10 cellular contexts compared by ENCODE assay signal in the genomic region with DNA sequence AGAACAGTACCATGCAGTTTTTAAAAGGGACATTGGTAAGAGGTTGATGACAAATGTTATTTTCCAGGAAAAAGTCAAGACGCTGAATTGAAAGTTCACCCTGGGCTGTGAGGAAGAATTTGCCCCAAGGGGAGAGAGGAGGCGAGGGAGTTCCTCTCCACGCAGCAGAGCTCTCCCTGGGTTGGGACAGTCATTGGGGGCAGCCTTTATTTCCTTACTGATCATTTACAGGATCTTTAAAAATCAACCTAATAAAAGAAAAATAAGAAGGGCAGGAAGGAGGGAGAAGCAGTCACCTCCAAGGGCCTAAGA. TPM values are rescaled to one million over a fixed set of nuclear protein-coding genes. Genes with fewer than 3 reads are reported as not detected.
A peak's percentile ranks its signal among the peaks of the same experiment; 100 is the strongest.
DNase-seq lines count a peak whose midpoint lies in the region; ATAC-seq and TF ChIP-seq lines count a peak whose summit lies in the region.
"Had no signal": no experiment of that assay in that cellular context is flagged by ENCODE, and none has a peak within 500 bp of the region (broad histone marks: within the 10 kb centered on the region; RNA-seq: fewer than 3 reads in every experiment).

No MANE protein-coding gene starts in this region.

- H3K4me1 ChIP-seq in heart left ventricle = peaks cover 0 to 27% (median 14%) of the 10 kb centered on the region in 12 donors
- peaks cover 13 to 38% (median 31%) of the 10 kb centered on the region in 4 donors for H3K4me1 ChIP-seq in esophagus muscularis mucosa

- H3K27me3 ChIP-seq in heart left ventricle (peaks cover 0 to 7% (median 0%) of the 10 kb centered on the region in 9 donors), esophagus muscularis mucosa (no peaks in the 10 kb centered on the region), neural cell (ENCODE audit: insufficient read depth, low read depth, low read length) (peaks cover 80% of the 10 kb centered on the region)

- intact Hi-C loops in heart left ventricle (cut with DNase I) (no loop called here), Right ventricle myocardium inferior (cut with DNase I) (no loop called here), esophagus muscularis mucosa (cut with DNase I) (no loop called here)

- no peak for TF ChIP-seq CTCF in heart left ventricle (IDR thresholded peaks at IDR 0.05)
- no peak for TF ChIP-seq CTCF in esophagus muscularis mucosa (IDR thresholded peaks at IDR 0.05)
- no peak for TF ChIP-seq CTCF in neural cell (IDR thresholded peaks at IDR 0.05; ENCODE audit: poor library complexity, severe bottlenecking)

- TF ChIP-seq POLR2A in heart left ventricle (IDR thresholded peaks at IDR 0.05) = no peak
- TF ChIP-seq POLR2A in esophagus muscularis mucosa (IDR thresholded peaks at IDR 0.05; ENCODE audit: low read depth) = no peak

- TF ChIP-seq RAD21 in neural cell (conservative IDR thresholded peaks at IDR 0.05) = no peak

- DNase-seq in heart left ventricle (no peak), Right ventricle myocardium inferior (ENCODE audit: missing footprints) (no peak), esophagus muscularis mucosa (ENCODE audit: extremely low spot score) (no peak), NCI-H2171 treated with DMSO at 0.1 percent for 48 hours (lab: John Stamatoyannopoulos, UW) (no peak), HuH-7.5 (ENCODE audit: low spot score) (no peak), NCI-H82 (lab: John Stamatoyannopoulos, UW) (no peak)
- DNase-seq: NCI-H1694 had no signal

- H3K9me2 ChIP-seq in neural cell (ENCODE audit: insufficient read depth, low read length) = no peaks in the 10 kb centered on the region

- H3K27ac ChIP-seq in heart left ventricle (peak overlapping the region; percentile 52 to 93 (median 84)), esophagus muscularis mucosa (replicated peaks in 1 of 4) (peak overlapping the region; percentile 75 to 81 (median 76)), neural cell (ENCODE audit: low read length) (no peak overlapping the region)

- no peak overlapping the region for H2AFZ ChIP-seq in neural cell (ENCODE audit: low read depth, low read length)

- 44 to 64% (median 62%) methylated on average over 3 of the region's 3 CpGs for WGBS in heart left ventricle, 4 donors
- WGBS in esophagus muscularis mucosa = 54% methylated on average over 3 of the region's 3 CpGs

- H3K79me2 ChIP-seq in neural cell (replicated peaks; ENCODE audit: insufficient read depth, low read length) = no peaks in the 10 kb centered on the region

- H3K4me3 ChIP-seq in heart left ventricle (peak overlapping the region; percentile 12 to 61 (median 56)), esophagus muscularis mucosa (peak overlapping the region; percentile 56 to 70 (median 59)), neural cell (ENCODE audit: low read length) (peak overlapping the region; percentile 42)

- ATAC-seq in heart left ventricle (no peak), Right ventricle myocardium inferior (no peak), HG02885 (IDR thresholded peaks at IDR 0.05; ENCODE audit: poor library complexity, unreplicated experiment) (no peak)

- no peaks in the 10 kb centered on the region for H4K20me1 ChIP-seq in neural cell (ENCODE audit: insufficient read depth)

- H3K9ac ChIP-seq in neural cell (ENCODE audit: low read length) = no peak overlapping the region

- no peaks in the 10 kb centered on the region for H3K36me3 ChIP-seq in heart left ventricle
- no peaks in the 10 kb centered on the region for H3K36me3 ChIP-seq in esophagus muscularis mucosa
- H3K36me3 ChIP-seq in neural cell (ENCODE audit: insufficient read depth, low read length) = no peaks in the 10 kb centered on the region

- H3F3A ChIP-seq in neural cell (ENCODE audit: insufficient read depth, low read length, poor library complexity, severe bottlenecking) = no peaks in the 10 kb centered on the region

- H3K9me3 ChIP-seq in heart left ventricle = no peaks in the 10 kb centered on the region
- no peaks in the 10 kb centered on the region for H3K9me3 ChIP-seq in esophagus muscularis mucosa
- H3K9me3 ChIP-seq in neural cell (ENCODE audit: low read length) = no peaks in the 10 kb centered on the region

- no peak overlapping the region for H3K4me2 ChIP-seq in neural cell (ENCODE audit: low read length)

- no peak for TF ChIP-seq EP300 in esophagus muscularis mucosa (IDR thresholded peaks at IDR 0.05)
- no peak for TF ChIP-seq EP300 in neural cell (conservative IDR thresholded peaks at IDR 0.05; ENCODE audit: poor library complexity, severe bottlenecking)

TF ChIP-seq in neural cell, 6 proteins besides CTCF, POLR2A, EP300 and RAD21:
- TF ChIP-seq MXI1 (conservative IDR thresholded peaks at IDR 0.05; ENCODE audit: poor library complexity, severe bottlenecking) (no peak), SMC3 (conservative IDR thresholded peaks at IDR 0.05; ENCODE audit: poor library complexity) (no peak), POLR2AphosphoS5 (IDR thresholded peaks at IDR 0.05) (no peak), REST (IDR thresholded peaks at IDR 0.05; ENCODE audit: borderline replicate concordance) (no peak), EZH2 (IDR thresholded peaks at IDR 0.05; ENCODE audit: borderline replicate concordance, insufficient read depth, low read length, poor library complexity, severe bottlenecking) (no peak), TAF1 (IDR thresholded peaks at IDR 0.05; ENCODE audit: low read depth) (no peak)

RNA-seq across cellular contexts. Expression of gene WNT7B, which starts 49.9 kb away (rescaled TPM):
- total RNA-seq in heart left ventricle (under 1 TPM in 1 of 9 donors, not detected in 8; 0.36 TPM), Right ventricle myocardium inferior (not detected), esophagus muscularis mucosa (not detected)
- polyA plus RNA-seq in heart left ventricle (not detected), neural cell (0.16 and 0.24 TPM in 2 replicates)
- polyA minus RNA-seq in neural cell = 0.24 and 0.58 TPM in 2 replicates
- polyA plus RNA-seq: BJ had no signal
